In the genomic region with DNA sequence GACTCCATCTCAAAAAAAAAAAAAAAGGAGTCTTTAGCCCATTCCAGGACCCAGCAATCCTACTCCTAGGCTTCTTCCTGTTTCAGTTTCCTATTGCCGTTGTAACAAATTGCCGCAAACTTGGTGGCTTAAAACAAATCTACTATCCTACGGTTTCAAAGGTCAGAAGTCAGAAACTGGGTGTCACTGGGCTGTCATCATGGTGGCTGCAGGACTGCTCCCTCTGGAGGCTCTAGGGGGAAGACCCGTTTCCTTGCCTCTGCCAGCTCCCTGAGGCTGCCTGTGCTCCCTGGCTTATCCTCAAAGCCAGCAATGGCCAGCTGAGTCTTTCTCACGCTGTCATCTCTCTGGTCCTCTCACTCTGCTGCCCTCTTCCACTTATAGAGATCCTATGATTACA, we compare ENCODE assay signal across 10 cellular contexts. TPM values are rescaled to one million over a fixed set of nuclear protein-coding genes. Genes with fewer than 3 reads are reported as not detected.
DNase-seq lines count a peak whose midpoint lies in the region; ATAC-seq, FAIRE-seq and TF ChIP-seq lines count a peak whose summit lies in the region.
"Had no signal": no experiment of that assay in that cellular context is flagged by ENCODE, and none has a peak within 500 bp of the region (broad histone marks: within the 10 kb centered on the region; RNA-seq: fewer than 3 reads in every experiment).

No MANE protein-coding gene starts in this region.

- H3K9me3 ChIP-seq in pancreas: no peaks in the 10 kb centered on the region
- H3K9me3 ChIP-seq: thyroid gland had no signal

- peak; percentile 34 for DNase-seq in DMS 273 (lab: John Stamatoyannopoulos, UW; ENCODE audit: unreplicated experiment)
- DNase-seq in DMS 273 treated with DMSO at 0.1 percent for 48 hours (lab: John Stamatoyannopoulos, UW): no peak
- DNase-seq in NCI-H69 (lab: John Stamatoyannopoulos, UW): peak; percentile 53
- peak; percentile 40 for DNase-seq in dermis blood vessel endothelial cell
- DNase-seq in pancreas: peak in 5 of 6 donors; percentile 73 to 84 (median 80)
- DNase-seq in activated naive CD4-positive, alpha-beta T cell treated with anti-CD3 and anti-CD28 coated beads, Interleukin-2, amount 50 U/mL, for 72 hours (ENCODE audit: low spot score in 2 of 2): no peak
- DNase-seq in stimulated activated CD4-positive, alpha-beta T cell treated with anti-CD3 and anti-CD28 coated beads, Interleukin-4, amount 100 ng/mL, for 4 hours: no peak
- DNase-seq: 8988T, thyroid gland had no signal

- no peak overlapping the region for H3K27ac ChIP-seq in pancreas
- H3K27ac ChIP-seq: thyroid gland had no signal

- WGBS in pancreas, 2 donors: 19 to 33% methylated on average over 5 of the region's 5 CpGs

- H3K9me3 Mint-ChIP-seq in activated naive CD4-positive, alpha-beta T cell treated with anti-CD3 and anti-CD28 coated beads, Interleukin-2, amount 50 U/mL, for 72 hours: no peaks in the 10 kb centered on the region

- H3K4me1 ChIP-seq in pancreas: peaks cover 3 to 15% (median 12%) of the 10 kb centered on the region in 3 donors
- H3K4me1 ChIP-seq: thyroid gland had no signal

- ATAC-seq in pancreas (peak; percentile 63 to 80 (median 80)), GM18498 (IDR thresholded peaks at IDR 0.05; ENCODE audit: unreplicated experiment) (no peak)
- ATAC-seq in activated naive CD4-positive, alpha-beta T cell treated with anti-CD3 and anti-CD28 coated beads, Interleukin-2, amount 50 U/mL, for 72 hours: no peak

- H3K4me3 ChIP-seq in pancreas: no peak overlapping the region
- H3K4me3 ChIP-seq: thyroid gland had no signal

- intact Hi-C loops in pancreas (cut with DNase I): loop anchor here in 1 of 3 donors (5.0 kb wide), 1 partner anchor 61 kb away; no protein-coding TSS in a partner anchor

- H3K27me3 ChIP-seq in pancreas: no peaks in the 10 kb centered on the region
- H3K27me3 ChIP-seq: thyroid gland had no signal

- no peak overlapping the region for H3K27ac Mint-ChIP-seq in activated naive CD4-positive, alpha-beta T cell treated with anti-CD3 and anti-CD28 coated beads, Interleukin-2, amount 50 U/mL, for 72 hours

- TF ChIP-seq CTCF in pancreas (IDR thresholded peaks at IDR 0.05): peak; percentile 26 to 55 (median 41)

- H3K36me3 ChIP-seq in pancreas: no peaks in the 10 kb centered on the region
- H3K36me3 ChIP-seq: thyroid gland had no signal

- FAIRE-seq in pancreas (lab: Jason Lieb, UNC): no peak

- no peaks in the 10 kb centered on the region for H3K36me3 Mint-ChIP-seq in activated naive CD4-positive, alpha-beta T cell treated with anti-CD3 and anti-CD28 coated beads, Interleukin-2, amount 50 U/mL, for 72 hours

RNA-seq across cellular contexts. Expression of a gene that starts 8.7 kb away (rescaled TPM):
- total RNA-seq in dermis blood vessel endothelial cell (4.4 and 4.7 TPM in 2 replicates), pancreas (1 to 10 TPM; 3.7 to 6.2 (median 4.8) TPM)
- polyA plus RNA-seq in pancreas: 1 to 10 TPM; 5.4 to 6.9 TPM
- under 1 TPM in 1 of 2 donors, not detected in 1; 0.19 TPM for total RNA-seq in activated naive CD4-positive, alpha-beta T cell treated with anti-CD3 and anti-CD28 coated beads, Interleukin-2, amount 50 U/mL, for 72 hours

Comparison
In these comparisons a context has a peak if more than half of its experiments do, and no peak if none do; other contexts are left out.
1. DNase-seq: peak in DMS 273 (single experiment), NCI-H69 (single experiment), dermis blood vessel endothelial cell (single experiment) and pancreas (5 of 6); none in DMS 273 treated with DMSO at 0.1 percent for 48 hours (single experiment), activated naive CD4-positive, alpha-beta T cell treated with anti-CD3 and anti-CD28 coated beads, Interleukin-2, amount 50 U/mL, for 72 hours (0 of 2) and stimulated activated CD4-positive, alpha-beta T cell treated with anti-CD3 and anti-CD28 coated beads, Interleukin-4, amount 100 ng/mL, for 4 hours (0 of 2).
2. ATAC-seq: peak in pancreas (4 of 4); none in activated naive CD4-positive, alpha-beta T cell treated with anti-CD3 and anti-CD28 coated beads, Interleukin-2, amount 50 U/mL, for 72 hours (0 of 2) and GM18498 (single experiment).